1 cellular context compared by ENCODE assay signal in the genomic region with DNA sequence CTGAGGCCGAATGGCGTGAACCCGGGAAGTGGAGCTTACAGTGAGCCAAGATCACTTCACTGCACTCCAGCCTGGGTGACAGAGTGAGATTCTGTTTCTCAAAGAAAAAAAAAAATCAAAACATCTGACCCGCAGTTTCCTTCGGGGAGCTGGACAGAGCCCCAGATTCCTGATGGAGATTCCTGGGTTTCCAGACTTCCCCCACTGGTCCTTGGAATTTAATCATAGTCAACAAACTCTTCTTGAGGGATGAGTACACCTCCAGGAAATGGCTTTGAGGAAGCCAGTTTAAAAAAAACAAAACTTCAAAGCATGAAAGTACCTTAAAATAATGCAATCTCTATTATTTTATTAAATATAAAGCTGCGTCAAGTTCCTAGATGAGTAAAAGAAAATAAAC.
TF ChIP-seq lines count a peak whose summit lies in the region.

No MANE protein-coding gene starts in this region.

TF ChIP-seq in HepG2, 621 proteins besides CTCF, POLR2A, EP300 and RAD21:
- TF ChIP-seq RNF2 (conservative IDR thresholded peaks at IDR 0.05; ENCODE audit: low read depth): no peak
- no peak for TF ChIP-seq ZFP1 (CRISPR knock-in tag; IDR thresholded peaks at IDR 0.05)
- TF ChIP-seq NFE2 (CRISPR knock-in tag; IDR thresholded peaks at IDR 0.05): no peak
- TF ChIP-seq, protein P1, sequence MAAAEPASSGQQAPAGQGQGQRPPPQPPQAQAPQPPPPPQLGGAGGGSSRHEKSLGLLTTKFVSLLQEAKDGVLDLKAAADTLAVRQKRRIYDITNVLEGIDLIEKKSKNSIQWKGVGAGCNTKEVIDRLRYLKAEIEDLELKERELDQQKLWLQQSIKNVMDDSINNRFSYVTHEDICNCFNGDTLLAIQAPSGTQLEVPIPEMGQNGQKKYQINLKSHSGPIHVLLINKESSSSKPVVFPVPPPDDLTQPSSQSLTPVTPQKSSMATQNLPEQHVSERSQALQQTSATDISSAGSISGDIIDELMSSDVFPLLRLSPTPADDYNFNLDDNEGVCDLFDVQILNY (CRISPR knock-in tag; conservative IDR thresholded peaks at IDR 0.05): no peak
- TF ChIP-seq, protein P2, sequence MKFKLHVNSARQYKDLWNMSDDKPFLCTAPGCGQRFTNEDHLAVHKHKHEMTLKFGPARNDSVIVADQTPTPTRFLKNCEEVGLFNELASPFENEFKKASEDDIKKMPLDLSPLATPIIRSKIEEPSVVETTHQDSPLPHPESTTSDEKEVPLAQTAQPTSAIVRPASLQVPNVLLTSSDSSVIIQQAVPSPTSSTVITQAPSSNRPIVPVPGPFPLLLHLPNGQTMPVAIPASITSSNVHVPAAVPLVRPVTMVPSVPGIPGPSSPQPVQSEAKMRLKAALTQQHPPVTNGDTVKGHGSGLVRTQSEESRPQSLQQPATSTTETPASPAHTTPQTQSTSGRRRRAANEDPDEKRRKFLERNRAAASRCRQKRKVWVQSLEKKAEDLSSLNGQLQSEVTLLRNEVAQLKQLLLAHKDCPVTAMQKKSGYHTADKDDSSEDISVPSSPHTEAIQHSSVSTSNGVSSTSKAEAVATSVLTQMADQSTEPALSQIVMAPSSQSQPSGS (CRISPR knock-in tag; IDR thresholded peaks at IDR 0.05): no peak
- no peak for TF ChIP-seq ZNF878 (CRISPR knock-in tag; IDR thresholded peaks at IDR 0.05)
- no peak for TF ChIP-seq ZNF672 (CRISPR knock-in tag; IDR thresholded peaks at IDR 0.05)
- no peak for TF ChIP-seq ZNF670 (CRISPR knock-in tag; IDR thresholded peaks at IDR 0.05; ENCODE audit: borderline replicate concordance)
- TF ChIP-seq, protein P3, sequence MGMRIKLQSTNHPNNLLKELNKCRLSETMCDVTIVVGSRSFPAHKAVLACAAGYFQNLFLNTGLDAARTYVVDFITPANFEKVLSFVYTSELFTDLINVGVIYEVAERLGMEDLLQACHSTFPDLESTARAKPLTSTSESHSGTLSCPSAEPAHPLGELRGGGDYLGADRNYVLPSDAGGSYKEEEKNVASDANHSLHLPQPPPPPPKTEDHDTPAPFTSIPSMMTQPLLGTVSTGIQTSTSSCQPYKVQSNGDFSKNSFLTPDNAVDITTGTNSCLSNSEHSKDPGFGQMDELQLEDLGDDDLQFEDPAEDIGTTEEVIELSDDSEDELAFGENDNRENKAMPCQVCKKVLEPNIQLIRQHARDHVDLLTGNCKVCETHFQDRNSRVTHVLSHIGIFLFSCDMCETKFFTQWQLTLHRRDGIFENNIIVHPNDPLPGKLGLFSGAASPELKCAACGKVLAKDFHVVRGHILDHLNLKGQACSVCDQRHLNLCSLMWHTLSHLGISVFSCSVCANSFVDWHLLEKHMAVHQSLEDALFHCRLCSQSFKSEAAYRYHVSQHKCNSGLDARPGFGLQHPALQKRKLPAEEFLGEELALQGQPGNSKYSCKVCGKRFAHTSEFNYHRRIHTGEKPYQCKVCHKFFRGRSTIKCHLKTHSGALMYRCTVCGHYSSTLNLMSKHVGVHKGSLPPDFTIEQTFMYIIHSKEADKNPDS (CRISPR knock-in tag; IDR thresholded peaks at IDR 0.05): no peak
- no peak for TF ChIP-seq ZNF777 (CRISPR knock-in tag; IDR thresholded peaks at IDR 0.05)
- TF ChIP-seq SALL1 (CRISPR knock-in tag; IDR thresholded peaks at IDR 0.05): no peak
- TF ChIP-seq, protein P4, sequence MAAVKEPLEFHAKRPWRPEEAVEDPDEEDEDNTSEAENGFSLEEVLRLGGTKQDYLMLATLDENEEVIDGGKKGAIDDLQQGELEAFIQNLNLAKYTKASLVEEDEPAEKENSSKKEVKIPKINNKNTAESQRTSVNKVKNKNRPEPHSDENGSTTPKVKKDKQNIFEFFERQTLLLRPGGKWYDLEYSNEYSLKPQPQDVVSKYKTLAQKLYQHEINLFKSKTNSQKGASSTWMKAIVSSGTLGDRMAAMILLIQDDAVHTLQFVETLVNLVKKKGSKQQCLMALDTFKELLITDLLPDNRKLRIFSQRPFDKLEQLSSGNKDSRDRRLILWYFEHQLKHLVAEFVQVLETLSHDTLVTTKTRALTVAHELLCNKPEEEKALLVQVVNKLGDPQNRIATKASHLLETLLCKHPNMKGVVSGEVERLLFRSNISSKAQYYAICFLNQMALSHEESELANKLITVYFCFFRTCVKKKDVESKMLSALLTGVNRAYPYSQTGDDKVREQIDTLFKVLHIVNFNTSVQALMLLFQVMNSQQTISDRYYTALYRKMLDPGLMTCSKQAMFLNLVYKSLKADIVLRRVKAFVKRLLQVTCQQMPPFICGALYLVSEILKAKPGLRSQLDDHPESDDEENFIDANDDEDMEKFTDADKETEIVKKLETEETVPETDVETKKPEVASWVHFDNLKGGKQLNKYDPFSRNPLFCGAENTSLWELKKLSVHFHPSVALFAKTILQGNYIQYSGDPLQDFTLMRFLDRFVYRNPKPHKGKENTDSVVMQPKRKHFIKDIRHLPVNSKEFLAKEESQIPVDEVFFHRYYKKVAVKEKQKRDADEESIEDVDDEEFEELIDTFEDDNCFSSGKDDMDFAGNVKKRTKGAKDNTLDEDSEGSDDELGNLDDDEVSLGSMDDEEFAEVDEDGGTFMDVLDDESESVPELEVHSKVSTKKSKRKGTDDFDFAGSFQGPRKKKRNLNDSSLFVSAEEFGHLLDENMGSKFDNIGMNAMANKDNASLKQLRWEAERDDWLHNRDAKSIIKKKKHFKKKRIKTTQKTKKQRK (IDR thresholded peaks at IDR 0.05; ENCODE audit: low read length): no peak
- TF ChIP-seq HNRNPUL1 (IDR thresholded peaks at IDR 0.05; ENCODE audit: low read depth, low read length): no peak
- TF ChIP-seq SIX4 (CRISPR knock-in tag; IDR thresholded peaks at IDR 0.05): no peak
- TF ChIP-seq, protein P5, sequence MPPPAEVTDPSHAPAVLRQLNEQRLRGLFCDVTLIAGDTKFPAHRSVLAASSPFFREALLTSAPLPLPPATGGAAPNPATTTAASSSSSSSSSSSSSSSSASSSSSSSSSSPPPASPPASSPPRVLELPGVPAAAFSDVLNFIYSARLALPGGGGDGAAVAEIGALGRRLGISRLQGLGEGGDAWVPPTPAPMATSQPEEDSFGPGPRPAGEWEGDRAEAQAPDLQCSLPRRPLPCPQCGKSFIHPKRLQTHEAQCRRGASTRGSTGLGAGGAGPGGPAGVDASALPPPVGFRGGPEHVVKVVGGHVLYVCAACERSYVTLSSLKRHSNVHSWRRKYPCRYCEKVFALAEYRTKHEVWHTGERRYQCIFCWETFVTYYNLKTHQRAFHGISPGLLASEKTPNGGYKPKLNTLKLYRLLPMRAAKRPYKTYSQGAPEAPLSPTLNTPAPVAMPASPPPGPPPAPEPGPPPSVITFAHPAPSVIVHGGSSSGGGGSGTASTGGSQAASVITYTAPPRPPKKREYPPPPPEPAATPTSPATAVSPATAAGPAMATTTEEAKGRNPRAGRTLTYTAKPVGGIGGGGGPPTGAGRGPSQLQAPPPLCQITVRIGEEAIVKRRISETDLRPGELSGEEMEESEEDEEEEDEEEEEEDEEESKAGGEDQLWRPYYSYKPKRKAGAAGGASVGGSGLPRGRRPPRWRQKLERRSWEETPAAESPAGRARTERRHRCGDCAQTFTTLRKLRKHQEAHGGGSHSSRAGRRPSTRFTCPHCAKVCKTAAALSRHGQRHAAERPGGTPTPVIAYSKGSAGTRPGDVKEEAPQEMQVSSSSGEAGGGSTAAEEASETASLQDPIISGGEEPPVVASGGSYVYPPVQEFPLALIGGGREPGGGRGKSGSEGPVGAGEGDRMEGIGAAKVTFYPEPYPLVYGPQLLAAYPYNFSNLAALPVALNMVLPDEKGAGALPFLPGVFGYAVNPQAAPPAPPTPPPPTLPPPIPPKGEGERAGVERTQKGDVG (CRISPR knock-in tag; IDR thresholded peaks at IDR 0.05; ENCODE audit: borderline replicate concordance): no peak
- TF ChIP-seq, protein P6, sequence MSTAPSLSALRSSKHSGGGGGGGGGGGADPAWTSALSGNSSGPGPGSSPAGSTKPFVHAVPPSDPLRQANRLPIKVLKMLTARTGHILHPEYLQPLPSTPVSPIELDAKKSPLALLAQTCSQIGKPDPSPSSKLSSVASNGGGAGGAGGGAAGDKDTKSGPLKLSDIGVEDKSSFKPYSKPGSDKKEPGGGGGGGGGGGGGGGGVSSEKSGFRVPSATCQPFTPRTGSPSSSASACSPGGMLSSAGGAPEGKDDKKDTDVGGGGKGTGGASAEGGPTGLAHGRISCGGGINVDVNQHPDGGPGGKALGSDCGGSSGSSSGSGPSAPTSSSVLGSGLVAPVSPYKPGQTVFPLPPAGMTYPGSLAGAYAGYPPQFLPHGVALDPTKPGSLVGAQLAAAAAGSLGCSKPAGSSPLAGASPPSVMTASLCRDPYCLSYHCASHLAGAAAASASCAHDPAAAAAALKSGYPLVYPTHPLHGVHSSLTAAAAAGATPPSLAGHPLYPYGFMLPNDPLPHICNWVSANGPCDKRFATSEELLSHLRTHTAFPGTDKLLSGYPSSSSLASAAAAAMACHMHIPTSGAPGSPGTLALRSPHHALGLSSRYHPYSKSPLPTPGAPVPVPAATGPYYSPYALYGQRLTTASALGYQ (CRISPR knock-in tag; IDR thresholded peaks at IDR 0.05): no peak
- TF ChIP-seq MLLT10 (CRISPR knock-in tag; IDR thresholded peaks at IDR 0.05): no peak
- no peak for TF ChIP-seq ZNF616 (CRISPR knock-in tag; IDR thresholded peaks at IDR 0.05; ENCODE audit: low read depth)
- no peak for TF ChIP-seq KDM5A (IDR thresholded peaks at IDR 0.05; ENCODE audit: borderline replicate concordance, low read length)
